In the genomic region with DNA sequence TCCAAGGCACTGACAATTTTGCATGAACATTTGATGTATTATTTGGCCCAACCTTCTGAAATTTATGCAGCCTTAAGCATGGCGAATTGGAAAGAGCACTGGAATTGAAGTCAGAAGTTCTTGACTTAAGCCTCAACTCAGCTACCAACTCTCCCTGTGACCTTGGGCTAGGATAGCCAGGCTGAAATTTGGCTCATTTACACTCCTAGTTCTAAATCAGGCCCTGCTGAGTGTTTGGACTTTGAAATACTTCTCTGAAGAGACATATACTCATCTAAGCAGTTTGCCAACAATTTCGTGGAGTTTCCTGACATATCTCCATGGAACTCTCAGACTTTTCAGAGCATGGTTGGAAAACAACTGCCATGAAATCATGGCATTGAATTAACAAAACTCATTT, we compare ENCODE assay signal across 5 cellular contexts.
"Had no signal": no experiment of that assay in that cellular context is flagged by ENCODE, and none has a peak within 500 bp of the region (broad histone marks: within the 10 kb centered on the region; RNA-seq: fewer than 3 reads in every experiment).

No MANE protein-coding gene starts in this region.

- H3K4me3 Mint-ChIP-seq: H9, IgD-negative memory B cell had no signal

- DNase-seq: GM23248, H9, HCEC 1CT had no signal

- H2AFZ ChIP-seq: GM23248 had no signal

- H3K4me3 ChIP-seq: GM23248 had no signal

- H3K4me1 Mint-ChIP-seq: IgD-negative memory B cell had no signal

- H3K36me3 Mint-ChIP-seq: IgD-negative memory B cell had no signal

- H3K27ac Mint-ChIP-seq: IgD-negative memory B cell had no signal

- ATAC-seq: HepG2 had no signal

- H3K27me3 Mint-ChIP-seq: IgD-negative memory B cell had no signal

- H3K27ac ChIP-seq: GM23248 had no signal
